ENCODE assay signal across 2 cellular contexts in the genomic region with DNA sequence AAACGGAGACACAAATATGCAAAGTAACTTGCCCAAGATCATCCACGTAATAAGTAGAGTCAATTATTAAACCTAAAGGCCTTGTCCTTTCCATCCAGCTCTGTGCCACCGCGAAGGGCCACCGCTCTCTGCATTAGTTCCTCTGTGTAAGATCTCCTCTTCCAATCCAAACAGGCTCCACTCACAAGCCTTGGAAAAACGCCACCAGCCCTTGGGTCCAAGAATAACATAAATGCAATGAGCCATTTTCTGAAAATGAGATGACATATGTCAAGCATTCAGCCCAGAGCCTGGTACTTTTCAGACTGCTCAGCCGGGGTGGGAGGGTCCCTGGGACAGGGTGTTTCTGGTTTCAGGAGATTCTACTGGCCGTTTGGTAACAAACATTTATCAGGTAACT.
TF ChIP-seq lines count a peak whose summit lies in the region.

No MANE protein-coding gene starts in this region.

TF ChIP-seq in liver, 16 proteins besides CTCF, POLR2A, EP300 and RAD21:
- TF ChIP-seq GABPA (IDR thresholded peaks at IDR 0.05 in 1 of 2, conservative IDR thresholded peaks at IDR 0.05 in 1 of 2): no peak
- TF ChIP-seq, protein P1, sequence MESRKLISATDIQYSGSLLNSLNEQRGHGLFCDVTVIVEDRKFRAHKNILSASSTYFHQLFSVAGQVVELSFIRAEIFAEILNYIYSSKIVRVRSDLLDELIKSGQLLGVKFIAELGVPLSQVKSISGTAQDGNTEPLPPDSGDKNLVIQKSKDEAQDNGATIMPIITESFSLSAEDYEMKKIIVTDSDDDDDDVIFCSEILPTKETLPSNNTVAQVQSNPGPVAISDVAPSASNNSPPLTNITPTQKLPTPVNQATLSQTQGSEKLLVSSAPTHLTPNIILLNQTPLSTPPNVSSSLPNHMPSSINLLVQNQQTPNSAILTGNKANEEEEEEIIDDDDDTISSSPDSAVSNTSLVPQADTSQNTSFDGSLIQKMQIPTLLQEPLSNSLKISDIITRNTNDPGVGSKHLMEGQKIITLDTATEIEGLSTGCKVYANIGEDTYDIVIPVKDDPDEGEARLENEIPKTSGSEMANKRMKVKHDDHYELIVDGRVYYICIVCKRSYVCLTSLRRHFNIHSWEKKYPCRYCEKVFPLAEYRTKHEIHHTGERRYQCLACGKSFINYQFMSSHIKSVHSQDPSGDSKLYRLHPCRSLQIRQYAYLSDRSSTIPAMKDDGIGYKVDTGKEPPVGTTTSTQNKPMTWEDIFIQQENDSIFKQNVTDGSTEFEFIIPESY (IDR thresholded peaks at IDR 0.05): peak; percentile 23
- no peak for TF ChIP-seq FOXA1 (IDR thresholded peaks at IDR 0.05)
- peak; percentile 51 to 52 for TF ChIP-seq HNF4A (conservative IDR thresholded peaks at IDR 0.05)
- TF ChIP-seq HNF4G (IDR thresholded peaks at IDR 0.05): no peak
- TF ChIP-seq FOXA2 (IDR thresholded peaks at IDR 0.05): no peak
- TF ChIP-seq, protein P2, sequence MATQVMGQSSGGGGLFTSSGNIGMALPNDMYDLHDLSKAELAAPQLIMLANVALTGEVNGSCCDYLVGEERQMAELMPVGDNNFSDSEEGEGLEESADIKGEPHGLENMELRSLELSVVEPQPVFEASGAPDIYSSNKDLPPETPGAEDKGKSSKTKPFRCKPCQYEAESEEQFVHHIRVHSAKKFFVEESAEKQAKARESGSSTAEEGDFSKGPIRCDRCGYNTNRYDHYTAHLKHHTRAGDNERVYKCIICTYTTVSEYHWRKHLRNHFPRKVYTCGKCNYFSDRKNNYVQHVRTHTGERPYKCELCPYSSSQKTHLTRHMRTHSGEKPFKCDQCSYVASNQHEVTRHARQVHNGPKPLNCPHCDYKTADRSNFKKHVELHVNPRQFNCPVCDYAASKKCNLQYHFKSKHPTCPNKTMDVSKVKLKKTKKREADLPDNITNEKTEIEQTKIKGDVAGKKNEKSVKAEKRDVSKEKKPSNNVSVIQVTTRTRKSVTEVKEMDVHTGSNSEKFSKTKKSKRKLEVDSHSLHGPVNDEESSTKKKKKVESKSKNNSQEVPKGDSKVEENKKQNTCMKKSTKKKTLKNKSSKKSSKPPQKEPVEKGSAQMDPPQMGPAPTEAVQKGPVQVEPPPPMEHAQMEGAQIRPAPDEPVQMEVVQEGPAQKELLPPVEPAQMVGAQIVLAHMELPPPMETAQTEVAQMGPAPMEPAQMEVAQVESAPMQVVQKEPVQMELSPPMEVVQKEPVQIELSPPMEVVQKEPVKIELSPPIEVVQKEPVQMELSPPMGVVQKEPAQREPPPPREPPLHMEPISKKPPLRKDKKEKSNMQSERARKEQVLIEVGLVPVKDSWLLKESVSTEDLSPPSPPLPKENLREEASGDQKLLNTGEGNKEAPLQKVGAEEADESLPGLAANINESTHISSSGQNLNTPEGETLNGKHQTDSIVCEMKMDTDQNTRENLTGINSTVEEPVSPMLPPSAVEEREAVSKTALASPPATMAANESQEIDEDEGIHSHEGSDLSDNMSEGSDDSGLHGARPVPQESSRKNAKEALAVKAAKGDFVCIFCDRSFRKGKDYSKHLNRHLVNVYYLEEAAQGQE (IDR thresholded peaks at IDR 0.05): peak; percentile 75
- TF ChIP-seq, protein P3, sequence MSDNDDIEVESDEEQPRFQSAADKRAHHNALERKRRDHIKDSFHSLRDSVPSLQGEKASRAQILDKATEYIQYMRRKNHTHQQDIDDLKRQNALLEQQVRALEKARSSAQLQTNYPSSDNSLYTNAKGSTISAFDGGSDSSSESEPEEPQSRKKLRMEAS (IDR thresholded peaks at IDR 0.05): no peak
- TF ChIP-seq SP1 (IDR thresholded peaks at IDR 0.05): peak; percentile 53
- TF ChIP-seq JUND (IDR thresholded peaks at IDR 0.05): no peak
- no peak for TF ChIP-seq TAF1 (conservative IDR thresholded peaks at IDR 0.05)
- no peak for TF ChIP-seq YY1 (IDR thresholded peaks at IDR 0.05)
- no peak for TF ChIP-seq NR2F2 (IDR thresholded peaks at IDR 0.05)
- TF ChIP-seq, protein P4, sequence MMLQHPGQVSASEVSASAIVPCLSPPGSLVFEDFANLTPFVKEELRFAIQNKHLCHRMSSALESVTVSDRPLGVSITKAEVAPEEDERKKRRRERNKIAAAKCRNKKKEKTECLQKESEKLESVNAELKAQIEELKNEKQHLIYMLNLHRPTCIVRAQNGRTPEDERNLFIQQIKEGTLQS (IDR thresholded peaks at IDR 0.05): no peak
- TF ChIP-seq RXRA (IDR thresholded peaks at IDR 0.05): peak; percentile 50 to 64
- TF ChIP-seq EGR1 (IDR thresholded peaks at IDR 0.05; ENCODE audit: low read depth in 2 of 2): no peak

TF ChIP-seq in HepG2, 621 proteins besides CTCF, POLR2A, EP300 and RAD21:
- TF ChIP-seq NCOR1 (IDR thresholded peaks at IDR 0.05; ENCODE audit: borderline replicate concordance, low read length): no peak
